Comparison of ENCODE assay signal across 8 cellular contexts in genomic region chr12:113030875-113031525, GRCh38. TPM values are rescaled to one million over a fixed set of nuclear protein-coding genes. Genes with fewer than 3 reads are reported as not detected.
DNase-seq lines count a peak whose midpoint lies in the region; ATAC-seq and TF ChIP-seq lines count a peak whose summit lies in the region.

No MANE protein-coding gene starts in this region.

- TF ChIP-seq POLR2A in sigmoid colon (IDR thresholded peaks at IDR 0.05) = no peak

- H3K9me3 ChIP-seq in right cardiac atrium (ENCODE audit: control insufficient read depth, low read length) (no peaks in the 10 kb centered on the region), sigmoid colon (no peaks in the 10 kb centered on the region)

- no peaks in the 10 kb centered on the region for H3K36me3 ChIP-seq in sigmoid colon

- TF ChIP-seq CTCF in AG04449 (IDR thresholded peaks at IDR 0.05; ENCODE audit: insufficient read depth, low read length, missing control alignments) (peak; percentile 61), GM13977 (IDR thresholded peaks at IDR 0.05; ENCODE audit: extremely low read depth, insufficient read depth, missing control alignments) (peak; percentile 64), sigmoid colon (IDR thresholded peaks at IDR 0.05) (peak in 3 of 4 experiments; percentile 60 to 77 (median 64))

- TF ChIP-seq EP300 in sigmoid colon (IDR thresholded peaks at IDR 0.05) = no peak

- peak; percentile 72 to 81 for ATAC-seq in right cardiac atrium
- ATAC-seq in GM18861 (IDR thresholded peaks at IDR 0.05; ENCODE audit: unreplicated experiment) = no peak

- H3K27ac ChIP-seq in right cardiac atrium (ENCODE audit: low read length) (no peak overlapping the region), sigmoid colon (no peak overlapping the region)

- WGBS in right cardiac atrium = 9% methylated on average over 9 of the region's 9 CpGs
- WGBS in sigmoid colon, 2 donors = 15 to 18% methylated on average over 9 of the region's 9 CpGs

- H3K4me1 ChIP-seq in right cardiac atrium (ENCODE audit: control insufficient read depth, insufficient read depth, low read length) (no peaks in the 10 kb centered on the region), sigmoid colon (peaks cover 0 to 4% (median 0%) of the 10 kb centered on the region in 4 donors)

- DNase-seq in AG04449 (ENCODE audit: low read depth, low spot score) = peak; percentile 9
- DNase-seq in GM13977 (ENCODE audit: low spot score) = peak; percentile 64
- DNase-seq in NCI-H2196 treated with DMSO at 0.1 percent for 48 hours (lab: John Stamatoyannopoulos, UW; ENCODE audit: unreplicated experiment) = peak; percentile 69
- peak; percentile 21 for DNase-seq in amniotic stem cell (lab: John Stamatoyannopoulos, UW)
- DNase-seq in right cardiac atrium = peak in 2 of 3 donors; percentile 20 to 61
- no peak for DNase-seq in sigmoid colon
- DNase-seq in GM19238 (ENCODE audit: insufficient read length, low spot score) = no peak

- CTCF ChIA-PET in AG04449 (lab: Yijun Ruan, JAX) = interaction anchor here (1.0 to 7.5 kb wide), 10 partner anchors 10 to 131 kb away, joined by 3 to 54 read pairs (median 5); partner anchors contain the start of gene OAS2

- H3K4me3 ChIP-seq in AG04449 (ENCODE audit: low read depth, low read length) (no peak overlapping the region), right cardiac atrium (ENCODE audit: low read length) (no peak overlapping the region), sigmoid colon (no peak overlapping the region)

- intact Hi-C loops in right cardiac atrium (cut with DNase I) (no loop called here), sigmoid colon (cut with DNase I) (no loop called here)

- POLR2A ChIA-PET in AG04449 (lab: Yijun Ruan, JAX) = no interaction called here

- in situ Hi-C loops in GM13977 (cut with MboI; ENCODE audit: low pct_unique_long_range_greater_than_20kb, low sequenced_read_pairs, unreplicated experiment) = no loop called here

- no peaks in the 10 kb centered on the region for H3K27me3 ChIP-seq in right cardiac atrium (ENCODE audit: control insufficient read depth, insufficient read depth)
- peaks cover 0 to 9% (median 0%) of the 10 kb centered on the region in 3 donors for H3K27me3 ChIP-seq in sigmoid colon

RNA-seq across cellular contexts. Expression of gene DTX1, which starts 25.5 kb away (rescaled TPM):
- 1 to 10 TPM; 2.0 to 4.9 (median 3.9) TPM for total RNA-seq in right cardiac atrium
- polyA plus RNA-seq in right cardiac atrium = 1.2 TPM
- total RNA-seq in sigmoid colon = 1 to 10 TPM; 2.8 to 8.0 (median 3.4) TPM
- 10 to 100 TPM in 1 of 3 donors, 1 to 10 TPM in 2; 1.2 to 15.8 (median 3.0) TPM for polyA plus RNA-seq in sigmoid colon

RNA-seq across cellular contexts. Expression of gene OAS2, which starts 52.7 kb away (rescaled TPM):
- total RNA-seq in right cardiac atrium (10 to 100 TPM in 2 of 4 donors, 1 to 10 TPM in 2; 4.8 to 13.7 (median 9.8) TPM), sigmoid colon (1 to 10 TPM; 2.0 to 5.7 (median 2.9) TPM)
- polyA plus RNA-seq in right cardiac atrium (4.1 TPM), sigmoid colon (10 to 100 TPM in 1 of 3 donors, 1 to 10 TPM in 2; 3.9 to 28.8 (median 6.0) TPM)

Comparison
In these comparisons a context has a peak if more than half of its experiments do, and no peak if none do; other contexts are left out.
1. DNase-seq: peak in AG04449 (single experiment), GM13977 (single experiment), NCI-H2196 treated with DMSO at 0.1 percent for 48 hours (single experiment), amniotic stem cell (single experiment) and right cardiac atrium (2 of 3); none in sigmoid colon (single experiment) and GM19238 (single experiment).
2. Peak in every context shown above with its lines, with median percentiles within 50 percentile points of each other: CTCF ChIP-seq.